ENCODE assay signal across 11 cellular contexts in the genomic region with DNA sequence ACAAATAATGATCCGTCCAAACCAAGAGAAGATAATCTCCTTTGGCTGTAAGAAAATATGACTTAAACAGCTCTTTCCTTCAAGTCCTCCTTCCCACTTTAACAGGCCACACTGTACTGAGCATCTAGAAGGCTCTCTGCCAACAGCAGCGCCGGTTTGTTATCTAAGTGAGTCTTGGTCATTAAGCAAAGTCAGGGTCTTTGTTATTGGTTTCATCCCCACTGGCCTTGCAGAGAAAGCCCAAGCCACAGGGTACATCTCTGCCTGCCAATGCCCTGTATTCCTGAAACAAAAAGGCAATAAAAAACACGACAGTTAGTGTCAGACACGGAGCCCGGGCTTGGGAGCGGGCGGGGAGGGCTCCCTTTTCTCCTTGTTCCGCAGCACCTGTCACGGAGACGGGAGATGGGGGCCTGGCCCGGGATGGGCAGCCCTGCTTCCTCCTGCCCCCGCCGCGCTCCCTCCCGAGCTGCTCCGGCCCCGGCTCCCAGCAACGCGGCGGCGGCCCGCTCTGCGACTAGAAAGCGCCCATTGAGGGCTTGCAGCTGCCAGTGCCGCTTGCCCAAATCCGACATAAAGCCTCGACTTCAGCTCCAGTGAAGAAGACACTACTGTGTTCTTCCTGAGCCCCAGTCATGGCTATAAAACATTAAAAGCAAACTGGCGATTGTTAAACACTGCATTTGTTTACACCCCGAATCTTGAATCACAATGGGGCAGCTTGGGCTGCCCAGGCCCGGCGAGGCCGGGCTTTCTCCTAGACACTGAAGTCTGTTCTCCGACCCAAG. TPM values are rescaled to one million over a fixed set of nuclear protein-coding genes. Genes with fewer than 3 reads are reported as not detected.
DNase-seq lines count a peak whose midpoint lies in the region; ATAC-seq and TF ChIP-seq lines count a peak whose summit lies in the region.
"Had no signal": no experiment of that assay in that cellular context is flagged by ENCODE, and none has a peak within 500 bp of the region (broad histone marks: within the 10 kb centered on the region; RNA-seq: fewer than 3 reads in every experiment).

No MANE protein-coding gene starts in this region.

- 77 to 80% methylated on average over 33 to 34 of the region's 34 CpGs for WGBS in GM23248 (ENCODE audit: low coverage in 1 of 2, low lambda C conversion rate in 2 of 2, missing lambda C conversion rate in 2 of 2), 2 experiments

- H3F3A ChIP-seq in GM23248 (ENCODE audit: insufficient read depth): no peaks in the 10 kb centered on the region

- H3K4me2 ChIP-seq in GM23248 (ENCODE audit: unreplicated experiment): no peak overlapping the region

- peak overlapping the region in 1 of 2 donors; percentile 26 for H3K27ac ChIP-seq in left lung
- no peak overlapping the region for H3K27ac ChIP-seq in skeletal muscle tissue (ENCODE audit: low read depth, low read length)
- H3K27ac ChIP-seq in GM23248: no peak overlapping the region
- H3K27ac ChIP-seq: pancreas had no signal

- intact Hi-C loops in left lung (cut with DNase I): no loop called here

- H3K4me3 ChIP-seq in endocrine pancreas (ENCODE audit: control insufficient read depth, insufficient read depth, low read length) (no peak overlapping the region), left lung (no peak overlapping the region), skeletal muscle tissue (ENCODE audit: low read length in 3 of 3) (peak overlapping the region; percentile 65 to 76 (median 67)), GM23248 (no peak overlapping the region)
- H3K4me3 ChIP-seq: HAP-1, pancreas had no signal

- H2AFZ ChIP-seq in GM23248: no peak overlapping the region

- in situ Hi-C loops in GM23248 (cut with MboI): no loop called here

- H3K9me3 ChIP-seq in endocrine pancreas (ENCODE audit: control insufficient read depth, low read length) (no peaks in the 10 kb centered on the region), left lung (no peaks in the 10 kb centered on the region), skeletal muscle tissue (ENCODE audit: control insufficient read depth in 3 of 3, low read length in 3 of 3) (no peaks in the 10 kb centered on the region), GM23248 (ENCODE audit: low read depth) (no peaks in the 10 kb centered on the region)
- H3K9me3 ChIP-seq: HAP-1, pancreas had no signal

- H4K20me1 ChIP-seq in GM23248 (ENCODE audit: insufficient read depth): no peaks in the 10 kb centered on the region

- H3K9ac ChIP-seq in endocrine pancreas (ENCODE audit: control insufficient read depth, insufficient read depth, low read length) (peak overlapping the region; percentile 10), skeletal muscle tissue (ENCODE audit: low read depth in 1 of 3, low read length in 3 of 3) (peak overlapping the region; percentile 38 to 69 (median 47)), GM23248 (no peak overlapping the region)

- H3K36me3 ChIP-seq in endocrine pancreas (ENCODE audit: control insufficient read depth, insufficient read depth, low read length): no peaks in the 10 kb centered on the region
- H3K36me3 ChIP-seq in left lung: no peaks in the 10 kb centered on the region
- no peaks in the 10 kb centered on the region for H3K36me3 ChIP-seq in skeletal muscle tissue (ENCODE audit: control insufficient read depth in 3 of 3, insufficient read depth in 3 of 3, low read length in 3 of 3)
- H3K36me3 ChIP-seq in GM23248 (ENCODE audit: low read depth): no peaks in the 10 kb centered on the region
- H3K36me3 ChIP-seq: HAP-1, pancreas had no signal

- peak; percentile 47 for ATAC-seq in left lung

- peak; percentile 49 for DNase-seq in NCI-H146 treated with DMSO at 0.1 percent for 48 hours (lab: John Stamatoyannopoulos, UW; ENCODE audit: unreplicated experiment)
- peak in 1 of 2 donors; percentile 76 for DNase-seq in left lung
- DNase-seq in activated naive CD4-positive, alpha-beta T cell treated with Interleukin-2 at 50 U/mL for 16 hours: no peak
- DNase-seq in GM23248: no peak
- no peak for DNase-seq in HK-2 (ENCODE audit: unreplicated experiment)
- DNase-seq in NCI-H187 treated with DMSO at 0.1 percent for 48 hours (lab: John Stamatoyannopoulos, UW): no peak
- DNase-seq: Kasumi-1, pancreas had no signal

- no peaks in the 10 kb centered on the region for H3K4me1 ChIP-seq in endocrine pancreas (ENCODE audit: control insufficient read depth, insufficient read depth, low read length)
- H3K4me1 ChIP-seq in left lung: no peaks in the 10 kb centered on the region
- peaks cover 0 to 4% (median 3%) of the 10 kb centered on the region in 3 donors for H3K4me1 ChIP-seq in skeletal muscle tissue (ENCODE audit: control insufficient read depth in 3 of 3, insufficient read depth in 3 of 3, low read length in 3 of 3)
- H3K4me1 ChIP-seq in GM23248 (ENCODE audit: insufficient read depth): no peaks in the 10 kb centered on the region
- H3K4me1 ChIP-seq: HAP-1, pancreas had no signal

- no peak for TF ChIP-seq CTCF in left lung (IDR thresholded peaks at IDR 0.05)

- H3K9me2 ChIP-seq in GM23248 (ENCODE audit: insufficient read depth): no peaks in the 10 kb centered on the region

- H3K27me3 ChIP-seq in endocrine pancreas (ENCODE audit: control insufficient read depth, insufficient read depth, low read length) (no peaks in the 10 kb centered on the region), left lung (no peaks in the 10 kb centered on the region), skeletal muscle tissue (ENCODE audit: control insufficient read depth in 3 of 3, insufficient read depth in 3 of 3, low read length in 3 of 3) (no peaks in the 10 kb centered on the region), GM23248 (replicated peaks; ENCODE audit: insufficient read depth) (no peaks in the 10 kb centered on the region)
- H3K27me3 ChIP-seq: pancreas had no signal

- no peaks in the 10 kb centered on the region for H3K79me2 ChIP-seq in GM23248 (ENCODE audit: insufficient read depth)

RNA-seq across cellular contexts. Expression of gene PIK3R1, which starts 28.1 kb away (rescaled TPM):
- total RNA-seq in left lung: 10 to 100 TPM; 70.9 to 89.4 TPM
- total RNA-seq in skeletal muscle tissue: 33.4 TPM
- 14.4 and 28.3 TPM in 2 replicates for total RNA-seq in GM23248 (2014; rRNA removed; shearing (Covaris generic))
- 8.4 and 9.7 TPM in 2 replicates for polyA plus RNA-seq in GM23248 (2016; fragmentation: Nextera tagmentation; extraction: Ambion mirVana)

Comparison
In these comparisons a context has a peak if more than half of its experiments do, and no peak if none do; other contexts are left out.
1. H3K4me3 ChIP-seq: peak in skeletal muscle tissue (3 of 3); none in endocrine pancreas (single experiment), left lung (0 of 2) and GM23248 (single experiment).